8 cellular contexts compared by ENCODE assay signal in the genomic region with DNA sequence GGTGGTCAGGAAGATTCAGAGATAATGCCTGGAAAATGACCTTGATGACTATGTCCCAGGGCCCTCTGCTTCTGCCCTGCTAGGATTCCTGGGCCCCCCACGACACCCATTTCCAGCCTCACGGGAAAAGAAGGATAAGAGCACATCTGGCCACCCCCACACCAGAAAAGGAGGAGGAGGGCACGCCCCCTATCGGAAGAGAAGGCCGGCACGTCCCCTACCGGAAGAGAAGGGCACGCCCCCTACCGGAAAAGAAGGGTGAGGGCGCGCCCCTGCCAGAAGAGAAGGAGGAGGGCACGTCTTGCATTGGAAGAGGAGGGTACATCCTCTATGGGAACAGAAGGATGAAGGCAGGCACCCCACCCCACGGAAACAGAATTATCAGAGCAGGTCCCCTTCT.
DNase-seq lines count a peak whose midpoint lies in the region; ATAC-seq and TF ChIP-seq lines count a peak whose summit lies in the region.

No MANE protein-coding gene starts in this region.

- H3K27me3 ChIP-seq in BLaER1 treated with 17β-estradiol and CSF1 and Interleukin-3, amounts not matched to agents 10 nM and 100 nM: no peaks in the 10 kb centered on the region
- H3K27me3 ChIP-seq in IMR-90 (ENCODE audit: control insufficient read depth, insufficient read depth, low read length): peaks cover 8% of the 10 kb centered on the region; the same call in 1 of the 2 replicates
- H3K27me3 ChIP-seq in upper lobe of left lung: no peaks in the 10 kb centered on the region

- peaks cover 3 to 14% (median 10%) of the 10 kb centered on the region in 11 experiments; a peak in 18 of 22 replicates for H3K9me3 ChIP-seq in BLaER1 treated with 17β-estradiol and CSF1 and Interleukin-3, amounts not matched to agents 10 nM and 100 nM (replicated peaks in 1 of 11)
- H3K9me3 ChIP-seq in IMR-90 (ENCODE audit: control insufficient read depth, insufficient read depth, low read length) (peaks cover 6% of the 10 kb centered on the region), upper lobe of left lung (peaks cover 0 to 12% (median 2%) of the 10 kb centered on the region in 4 donors)

- peaks cover 16% of the 10 kb centered on the region in 2 donors for H3K4me1 Mint-ChIP-seq in natural killer cell treated with Interleukin-12 subunit alpha and Interleukin-12 subunit beta and Interleukin-15 and Interleukin-18, amount 100 ng/mL, for 72 hours (ENCODE audit: low read depth in 2 of 2)

- H2AFZ ChIP-seq in IMR-90 (replicated peaks; ENCODE audit: low read length, poor library complexity): peak overlapping the region; percentile 72

- H2BK20ac ChIP-seq in IMR-90 (ENCODE audit: low read depth, low read length): no peak overlapping the region

- DNase-seq in IMR-90 (no peak), cardiac fibroblast (ENCODE audit: low read depth in 2 of 2) (peak; percentile 12 to 46), upper lobe of left lung (peak in 1 of 2 donors; percentile 35), NCI-H2227 treated with DMSO at 0.1 percent for 48 hours (lab: John Stamatoyannopoulos, UW) (no peak)
- peak; percentile 77 for DNase-seq in natural killer cell treated with Interleukin-12 subunit alpha and Interleukin-12 subunit beta and Interleukin-15 and Interleukin-18, amount 100 ng/mL, for 72 hours (ENCODE audit: low spot score)

- BruUV-seq in IMR-90 (replicated peaks; lab: Mats Ljungman, UMichigan): no TSS peak

- no peak overlapping the region for H4K91ac ChIP-seq in IMR-90 (ENCODE audit: insufficient read depth, low read depth, low read length)

- ATAC-seq in IMR-90 (ENCODE audit: low read depth): peak; percentile 63; the same call in 1 of the 2 replicates
- peak; percentile 59 to 77 for ATAC-seq in natural killer cell treated with Interleukin-12 subunit alpha and Interleukin-12 subunit beta and Interleukin-15 and Interleukin-18, amount 100 ng/mL, for 72 hours
- ATAC-seq in upper lobe of left lung (ENCODE audit: low FRiP score in 2 of 2): peak; percentile 55 to 59
- no peak for ATAC-seq in GM21381 (IDR thresholded peaks at IDR 0.05; ENCODE audit: unreplicated experiment)

- H2BK15ac ChIP-seq in IMR-90 (ENCODE audit: low read depth, low read length): no peak overlapping the region

- POLR2A ChIA-PET in IMR-90 (lab: Charles Lee; ENCODE audit: unreplicated experiment): no interaction called here

- peak overlapping the region; percentile 54 to 83 (median 73) for H3K4me2 ChIP-seq in BLaER1 treated with 17β-estradiol and CSF1 and Interleukin-3, amounts not matched to agents 10 nM and 100 nM
- no peak overlapping the region for H3K4me2 ChIP-seq in IMR-90 (ENCODE audit: low read depth, low read length)

- TF ChIP-seq CTCF in IMR-90 (conservative IDR thresholded peaks at IDR 0.05; ENCODE audit: low read depth, low read length): peak; percentile 46
- TF ChIP-seq CTCF in WI38 (IDR thresholded peaks at IDR 0.05; ENCODE audit: low read depth, low read length): peak; percentile 71
- peak; percentile 67 for TF ChIP-seq CTCF in cardiac fibroblast (IDR thresholded peaks at IDR 0.05; ENCODE audit: low read depth, low read length)
- peak; percentile 26 to 69 (median 41) for TF ChIP-seq CTCF in upper lobe of left lung (IDR thresholded peaks at IDR 0.05)

- H3K27ac ChIP-seq in BLaER1 treated with 17β-estradiol and CSF1 and Interleukin-3, amounts not matched to agents 10 nM and 100 nM: peak overlapping the region in 10 of 11 experiments; percentile 11 to 78 (median 61); a peak in 18 of 22 replicates
- no peak overlapping the region for H3K27ac ChIP-seq in IMR-90 (ENCODE audit: insufficient read depth, low read length)
- no peak overlapping the region for H3K27ac ChIP-seq in upper lobe of left lung

- no peak overlapping the region for H2BK120ac ChIP-seq in IMR-90 (ENCODE audit: low read depth, low read length)

- H3K4me3 Mint-ChIP-seq in natural killer cell treated with Interleukin-12 subunit alpha and Interleukin-12 subunit beta and Interleukin-15 and Interleukin-18, amount 100 ng/mL, for 72 hours: peak overlapping the region; percentile 76

- H3K14ac ChIP-seq in IMR-90 (replicated peaks; ENCODE audit: low read depth, low read length): no peak overlapping the region

- no peaks in the 10 kb centered on the region for H3K9me3 Mint-ChIP-seq in natural killer cell treated with Interleukin-12 subunit alpha and Interleukin-12 subunit beta and Interleukin-15 and Interleukin-18, amount 100 ng/mL, for 72 hours

- H3K9me1 ChIP-seq in IMR-90 (ENCODE audit: insufficient read depth, low read length): no peaks in the 10 kb centered on the region

- dilution Hi-C loops in IMR-90 (cut with HindIII; ENCODE audit: low sequenced_read_pairs, unreplicated experiment): no loop called here

- H3K27me3 Mint-ChIP-seq in natural killer cell treated with Interleukin-12 subunit alpha and Interleukin-12 subunit beta and Interleukin-15 and Interleukin-18, amount 100 ng/mL, for 72 hours: peaks cover 6 to 8% of the 10 kb centered on the region in 2 donors

- intact Hi-C loops in IMR-90 (cut with micrococcal nuclease): no loop called here

- peak; percentile 22; the same call in 1 of the 2 replicates for TF ChIP-seq RAD21 in IMR-90 (IDR thresholded peaks at IDR 0.05; ENCODE audit: low read length)

- H2AK9ac ChIP-seq in IMR-90 (replicated peaks; ENCODE audit: low read depth, low read length, poor library complexity): no peak overlapping the region

- H3K4me3 ChIP-seq in BLaER1 treated with 17β-estradiol and CSF1 and Interleukin-3, amounts not matched to agents 10 nM and 100 nM: peak overlapping the region in 7 of 10 experiments; percentile 1 to 32 (median 7); a peak in 8 of 20 replicates
- H3K4me3 ChIP-seq in IMR-90 (ENCODE audit: insufficient read depth, low read depth, low read length) (no peak overlapping the region), WI38 (ENCODE audit: low read depth, low read length) (no peak overlapping the region), cardiac fibroblast (replicated peaks in 1 of 2; ENCODE audit: low read depth in 2 of 2, low read length in 2 of 2) (no peak overlapping the region), upper lobe of left lung (peak overlapping the region in 1 of 4 donors; percentile 8)

- no CpG with 5 or more reads among the region's 13 CpGs for WGBS in IMR-90 (ENCODE audit: extremely low coverage in 2 of 2, insufficient read length in 1 of 2), 2 experiments
- 9 to 25% methylated on average over 12 to 13 of the region's 13 CpGs for WGBS in upper lobe of left lung, 2 donors

- no peak overlapping the region for H4K5ac ChIP-seq in IMR-90 (ENCODE audit: low read depth, low read length)

- H4K8ac ChIP-seq in IMR-90 (ENCODE audit: low read depth in 2 of 2, low read length in 2 of 2): no peak overlapping the region; a peak in 2 of 4 replicates

- H2AK5ac ChIP-seq in IMR-90 (ENCODE audit: low read depth, low read length): no peak overlapping the region

- no peak overlapping the region for H3K23ac ChIP-seq in IMR-90 (ENCODE audit: low read depth, low read length)

- H3K79me1 ChIP-seq in IMR-90 (ENCODE audit: low read depth in 1 of 2, low read length in 2 of 2): no peaks in the 10 kb centered on the region

- peaks cover 35 to 59% (median 51%) of the 10 kb centered on the region in 10 experiments for H3K4me1 ChIP-seq in BLaER1 treated with 17β-estradiol and CSF1 and Interleukin-3, amounts not matched to agents 10 nM and 100 nM
- H3K4me1 ChIP-seq in IMR-90 (ENCODE audit: control insufficient read depth, insufficient read depth, low read length) (peaks cover 2% of the 10 kb centered on the region; the same call in 1 of the 2 replicates), upper lobe of left lung (peaks cover 4 to 7% (median 6%) of the 10 kb centered on the region in 4 donors)

- peak overlapping the region; percentile 63 to 73 for H3K27ac Mint-ChIP-seq in natural killer cell treated with Interleukin-12 subunit alpha and Interleukin-12 subunit beta and Interleukin-15 and Interleukin-18, amount 100 ng/mL, for 72 hours

- peaks cover 0 to 9% (median 0%) of the 10 kb centered on the region in 11 experiments; a peak in 1 of 22 replicates for H3K36me3 ChIP-seq in BLaER1 treated with 17β-estradiol and CSF1 and Interleukin-3, amounts not matched to agents 10 nM and 100 nM
- peaks cover 5% of the 10 kb centered on the region; the same call in 1 of the 2 replicates for H3K36me3 ChIP-seq in IMR-90 (ENCODE audit: control insufficient read depth, insufficient read depth, low read length)
- H3K36me3 ChIP-seq in upper lobe of left lung: no peaks in the 10 kb centered on the region

- TF ChIP-seq EP300 in upper lobe of left lung (IDR thresholded peaks at IDR 0.05): no peak

- H3K9ac ChIP-seq in BLaER1 treated with 17β-estradiol and CSF1 and Interleukin-3, amounts not matched to agents 10 nM and 100 nM: peak overlapping the region in 3 of 11 experiments; percentile 11 to 38 (median 21); a peak in 2 of 22 replicates
- no peak overlapping the region for H3K9ac ChIP-seq in IMR-90 (ENCODE audit: low read depth, low read length)

- H3K4ac ChIP-seq in IMR-90 (ENCODE audit: low read depth, low read length): no peak overlapping the region

- CTCF ChIA-PET in IMR-90 (lab: Yijun Ruan, JAX): no interaction called here

- no peak overlapping the region for H3K56ac ChIP-seq in IMR-90 (ENCODE audit: extremely low read depth, insufficient read depth, low read length)

- H4K20me1 ChIP-seq in BLaER1 treated with 17β-estradiol and CSF1 and Interleukin-3, amounts not matched to agents 10 nM and 100 nM: no peaks in the 10 kb centered on the region
- no peaks in the 10 kb centered on the region for H4K20me1 ChIP-seq in IMR-90 (ENCODE audit: insufficient read depth, low read length)

- H3K18ac ChIP-seq in IMR-90 (ENCODE audit: low read depth, low read length): no peak overlapping the region

- in situ Hi-C loops in IMR-90 (cut with MboI; ENCODE audit: low sequenced_read_pairs): no loop called here

- no peak overlapping the region for H2BK5ac ChIP-seq in IMR-90 (ENCODE audit: low read depth, low read length, poor library complexity, severe bottlenecking)

- peaks cover 5% of the 10 kb centered on the region for H3K36me3 Mint-ChIP-seq in natural killer cell treated with Interleukin-12 subunit alpha and Interleukin-12 subunit beta and Interleukin-15 and Interleukin-18, amount 100 ng/mL, for 72 hours

- TF ChIP-seq POLR2A in IMR-90 (IDR thresholded peaks at IDR 0.05; ENCODE audit: low read depth, low read length) (no peak), upper lobe of left lung (IDR thresholded peaks at IDR 0.05) (no peak)

TF ChIP-seq in IMR-90, 13 proteins besides CTCF, POLR2A, EP300 and RAD21:
- TF ChIP-seq MAFK (IDR thresholded peaks at IDR 0.05; ENCODE audit: low read depth, low read length) (no peak), SMC3 (IDR thresholded peaks at IDR 0.05; ENCODE audit: low read depth, low read length) (peak; percentile 28)
TF ChIP-seq in IMR-90: peak in this region for 1.

Comparison
In these comparisons a context has a peak if more than half of its experiments do, and no peak if none do; other contexts are left out.
1. H3K27ac ChIP-seq: peak in BLaER1 treated with 17β-estradiol and CSF1 and Interleukin-3, amounts not matched to agents 10 nM and 100 nM (10 of 11); none in IMR-90 (single experiment) and upper lobe of left lung (0 of 4).
2. H3K4me3 ChIP-seq: peak in BLaER1 treated with 17β-estradiol and CSF1 and Interleukin-3, amounts not matched to agents 10 nM and 100 nM (7 of 10); none in IMR-90 (single experiment), WI38 (single experiment) and cardiac fibroblast (0 of 2).
3. DNase-seq: peak in cardiac fibroblast (2 of 2) and natural killer cell treated with Interleukin-12 subunit alpha and Interleukin-12 subunit beta and Interleukin-15 and Interleukin-18, amount 100 ng/mL, for 72 hours (single experiment); none in IMR-90 (single experiment) and NCI-H2227 treated with DMSO at 0.1 percent for 48 hours (single experiment).
4. Peak in every context shown above with its lines, with median percentiles within 50 percentile points of each other: CTCF ChIP-seq.